In the genomic region with DNA sequence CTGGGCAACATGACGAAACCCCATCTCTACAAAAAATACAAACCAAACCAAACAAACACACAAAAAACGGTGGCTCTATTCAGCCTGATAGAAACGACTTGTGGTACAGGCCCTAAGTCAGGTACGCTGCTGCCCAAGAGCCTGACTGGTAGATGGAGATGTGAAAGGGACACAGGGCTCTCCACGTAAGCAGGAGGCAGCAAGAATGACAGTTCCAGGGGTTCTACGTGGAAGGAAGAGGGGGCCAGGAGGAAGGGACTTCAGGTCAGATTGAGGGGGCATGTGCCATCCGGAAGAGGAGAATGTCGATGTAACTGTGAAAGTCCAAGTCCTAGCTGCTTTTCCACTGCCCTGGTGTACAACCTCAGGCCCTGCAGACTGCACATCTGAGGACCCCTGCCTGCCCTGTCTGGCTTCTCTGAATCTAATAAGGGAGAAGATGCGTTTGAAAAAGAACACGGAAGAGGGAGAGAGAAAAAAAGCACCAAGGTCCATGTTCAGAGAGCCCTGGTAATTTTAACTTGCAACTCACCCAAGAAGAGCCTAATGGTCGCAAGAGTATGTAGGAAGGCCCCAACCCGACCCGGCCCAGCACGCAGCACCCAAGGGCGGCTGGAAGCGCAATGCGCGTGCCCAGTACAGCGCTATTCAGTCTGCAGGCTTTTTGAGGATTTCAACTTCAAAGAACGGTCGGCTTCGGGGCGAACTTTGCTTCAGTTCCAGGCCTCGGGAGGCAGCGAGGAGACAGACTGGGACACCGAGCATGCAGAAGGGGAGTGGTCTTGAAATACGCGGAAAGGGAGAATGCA, we compare ENCODE assay signal across 1 cellular context.
A peak's percentile ranks its signal among the peaks of the same experiment; 100 is the strongest.
TF ChIP-seq lines count a peak whose summit lies in the region.

No MANE protein-coding gene starts in this region.

TF ChIP-seq in K562, 482 proteins besides CTCF, POLR2A, EP300 and RAD21 (continues in another document):
- no peak for TF ChIP-seq FOXJ2 (tag; IDR thresholded peaks at IDR 0.05)
- TF ChIP-seq, protein P1, sequence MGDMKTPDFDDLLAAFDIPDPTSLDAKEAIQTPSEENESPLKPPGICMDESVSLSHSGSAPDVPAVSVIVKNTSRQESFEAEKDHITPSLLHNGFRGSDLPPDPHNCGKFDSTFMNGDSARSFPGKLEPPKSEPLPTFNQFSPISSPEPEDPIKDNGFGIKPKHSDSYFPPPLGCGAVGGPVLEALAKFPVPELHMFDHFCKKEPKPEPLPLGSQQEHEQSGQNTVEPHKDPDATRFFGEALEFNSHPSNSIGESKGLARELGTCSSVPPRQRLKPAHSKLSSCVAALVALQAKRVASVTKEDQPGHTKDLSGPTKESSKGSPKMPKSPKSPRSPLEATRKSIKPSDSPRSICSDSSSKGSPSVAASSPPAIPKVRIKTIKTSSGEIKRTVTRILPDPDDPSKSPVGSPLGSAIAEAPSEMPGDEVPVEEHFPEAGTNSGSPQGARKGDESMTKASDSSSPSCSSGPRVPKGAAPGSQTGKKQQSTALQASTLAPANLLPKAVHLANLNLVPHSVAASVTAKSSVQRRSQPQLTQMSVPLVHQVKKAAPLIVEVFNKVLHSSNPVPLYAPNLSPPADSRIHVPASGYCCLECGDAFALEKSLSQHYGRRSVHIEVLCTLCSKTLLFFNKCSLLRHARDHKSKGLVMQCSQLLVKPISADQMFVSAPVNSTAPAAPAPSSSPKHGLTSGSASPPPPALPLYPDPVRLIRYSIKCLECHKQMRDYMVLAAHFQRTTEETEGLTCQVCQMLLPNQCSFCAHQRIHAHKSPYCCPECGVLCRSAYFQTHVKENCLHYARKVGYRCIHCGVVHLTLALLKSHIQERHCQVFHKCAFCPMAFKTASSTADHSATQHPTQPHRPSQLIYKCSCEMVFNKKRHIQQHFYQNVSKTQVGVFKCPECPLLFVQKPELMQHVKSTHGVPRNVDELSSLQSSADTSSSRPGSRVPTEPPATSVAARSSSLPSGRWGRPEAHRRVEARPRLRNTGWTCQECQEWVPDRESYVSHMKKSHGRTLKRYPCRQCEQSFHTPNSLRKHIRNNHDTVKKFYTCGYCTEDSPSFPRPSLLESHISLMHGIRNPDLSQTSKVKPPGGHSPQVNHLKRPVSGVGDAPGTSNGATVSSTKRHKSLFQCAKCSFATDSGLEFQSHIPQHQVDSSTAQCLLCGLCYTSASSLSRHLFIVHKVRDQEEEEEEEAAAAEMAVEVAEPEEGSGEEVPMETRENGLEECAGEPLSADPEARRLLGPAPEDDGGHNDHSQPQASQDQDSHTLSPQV (IDR thresholded peaks at IDR 0.05): peak; percentile 65
- no peak for TF ChIP-seq SRF (CRISPR knock-in tag; IDR thresholded peaks at IDR 0.05)
- TF ChIP-seq ZNF384 (IDR thresholded peaks at IDR 0.05; ENCODE audit: low read depth, low read length): no peak
- TF ChIP-seq, protein P2, sequence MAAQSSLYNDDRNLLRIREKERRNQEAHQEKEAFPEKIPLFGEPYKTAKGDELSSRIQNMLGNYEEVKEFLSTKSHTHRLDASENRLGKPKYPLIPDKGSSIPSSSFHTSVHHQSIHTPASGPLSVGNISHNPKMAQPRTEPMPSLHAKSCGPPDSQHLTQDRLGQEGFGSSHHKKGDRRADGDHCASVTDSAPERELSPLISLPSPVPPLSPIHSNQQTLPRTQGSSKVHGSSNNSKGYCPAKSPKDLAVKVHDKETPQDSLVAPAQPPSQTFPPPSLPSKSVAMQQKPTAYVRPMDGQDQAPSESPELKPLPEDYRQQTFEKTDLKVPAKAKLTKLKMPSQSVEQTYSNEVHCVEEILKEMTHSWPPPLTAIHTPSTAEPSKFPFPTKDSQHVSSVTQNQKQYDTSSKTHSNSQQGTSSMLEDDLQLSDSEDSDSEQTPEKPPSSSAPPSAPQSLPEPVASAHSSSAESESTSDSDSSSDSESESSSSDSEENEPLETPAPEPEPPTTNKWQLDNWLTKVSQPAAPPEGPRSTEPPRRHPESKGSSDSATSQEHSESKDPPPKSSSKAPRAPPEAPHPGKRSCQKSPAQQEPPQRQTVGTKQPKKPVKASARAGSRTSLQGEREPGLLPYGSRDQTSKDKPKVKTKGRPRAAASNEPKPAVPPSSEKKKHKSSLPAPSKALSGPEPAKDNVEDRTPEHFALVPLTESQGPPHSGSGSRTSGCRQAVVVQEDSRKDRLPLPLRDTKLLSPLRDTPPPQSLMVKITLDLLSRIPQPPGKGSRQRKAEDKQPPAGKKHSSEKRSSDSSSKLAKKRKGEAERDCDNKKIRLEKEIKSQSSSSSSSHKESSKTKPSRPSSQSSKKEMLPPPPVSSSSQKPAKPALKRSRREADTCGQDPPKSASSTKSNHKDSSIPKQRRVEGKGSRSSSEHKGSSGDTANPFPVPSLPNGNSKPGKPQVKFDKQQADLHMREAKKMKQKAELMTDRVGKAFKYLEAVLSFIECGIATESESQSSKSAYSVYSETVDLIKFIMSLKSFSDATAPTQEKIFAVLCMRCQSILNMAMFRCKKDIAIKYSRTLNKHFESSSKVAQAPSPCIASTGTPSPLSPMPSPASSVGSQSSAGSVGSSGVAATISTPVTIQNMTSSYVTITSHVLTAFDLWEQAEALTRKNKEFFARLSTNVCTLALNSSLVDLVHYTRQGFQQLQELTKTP (IDR thresholded peaks at IDR 0.05; ENCODE audit: low read depth in 1 of 2, partially characterized antibody in 2 of 2): no peak
- no peak for TF ChIP-seq NFE2 (IDR thresholded peaks at IDR 0.05; ENCODE audit: low read depth)
- no peak for TF ChIP-seq TCF7L2 (IDR thresholded peaks at IDR 0.05; ENCODE audit: low read depth, low read length)
- TF ChIP-seq SMARCC2 (IDR thresholded peaks at IDR 0.05; ENCODE audit: low read depth): no peak
- TF ChIP-seq KAT7 (CRISPR knock-in tag; IDR thresholded peaks at IDR 0.05; ENCODE audit: borderline replicate concordance): no peak
- TF ChIP-seq PURB (CRISPR knock-in tag; IDR thresholded peaks at IDR 0.05; ENCODE audit: low read depth): no peak
- no peak for TF ChIP-seq CCNT2 (IDR thresholded peaks at IDR 0.05; ENCODE audit: borderline replicate concordance, extremely low read depth, insufficient read length, low read depth, low read length)
- TF ChIP-seq SP1 (CRISPR knock-in tag; IDR thresholded peaks at IDR 0.05): no peak
- TF ChIP-seq ARID2 (IDR thresholded peaks at IDR 0.05): no peak
- no peak for TF ChIP-seq HNRNPH1 (optimal IDR thresholded peaks at IDR 0.05; ENCODE audit: low read depth, low read length)
- no peak for TF ChIP-seq NONO (IDR thresholded peaks at IDR 0.05; ENCODE audit: low read depth in 2 of 2, low read length in 1 of 2)
- TF ChIP-seq, protein P3, sequence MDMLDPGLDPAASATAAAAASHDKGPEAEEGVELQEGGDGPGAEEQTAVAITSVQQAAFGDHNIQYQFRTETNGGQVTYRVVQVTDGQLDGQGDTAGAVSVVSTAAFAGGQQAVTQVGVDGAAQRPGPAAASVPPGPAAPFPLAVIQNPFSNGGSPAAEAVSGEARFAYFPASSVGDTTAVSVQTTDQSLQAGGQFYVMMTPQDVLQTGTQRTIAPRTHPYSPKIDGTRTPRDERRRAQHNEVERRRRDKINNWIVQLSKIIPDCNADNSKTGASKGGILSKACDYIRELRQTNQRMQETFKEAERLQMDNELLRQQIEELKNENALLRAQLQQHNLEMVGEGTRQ (CRISPR knock-in tag; IDR thresholded peaks at IDR 0.05): no peak
- no peak for TF ChIP-seq CREBBP (IDR thresholded peaks at IDR 0.05; ENCODE audit: low read depth, low read length)
- no peak for TF ChIP-seq ETV6 (IDR thresholded peaks at IDR 0.05; ENCODE audit: borderline replicate concordance in 1 of 2, low read depth in 2 of 2, low read length in 1 of 2)
- no peak for TF ChIP-seq ETV6 (CRISPR knock-in tag; IDR thresholded peaks at IDR 0.05; ENCODE audit: borderline replicate concordance)
- TF ChIP-seq TEAD2 (tag; IDR thresholded peaks at IDR 0.05): no peak
- no peak for TF ChIP-seq E2F3 (CRISPR knock-in tag; IDR thresholded peaks at IDR 0.05)
- TF ChIP-seq PTBP1 (IDR thresholded peaks at IDR 0.05; ENCODE audit: low read depth, low read length): no peak
- TF ChIP-seq ZNF644 (tag; IDR thresholded peaks at IDR 0.05; ENCODE audit: low read depth): no peak
- TF ChIP-seq, protein P4, sequence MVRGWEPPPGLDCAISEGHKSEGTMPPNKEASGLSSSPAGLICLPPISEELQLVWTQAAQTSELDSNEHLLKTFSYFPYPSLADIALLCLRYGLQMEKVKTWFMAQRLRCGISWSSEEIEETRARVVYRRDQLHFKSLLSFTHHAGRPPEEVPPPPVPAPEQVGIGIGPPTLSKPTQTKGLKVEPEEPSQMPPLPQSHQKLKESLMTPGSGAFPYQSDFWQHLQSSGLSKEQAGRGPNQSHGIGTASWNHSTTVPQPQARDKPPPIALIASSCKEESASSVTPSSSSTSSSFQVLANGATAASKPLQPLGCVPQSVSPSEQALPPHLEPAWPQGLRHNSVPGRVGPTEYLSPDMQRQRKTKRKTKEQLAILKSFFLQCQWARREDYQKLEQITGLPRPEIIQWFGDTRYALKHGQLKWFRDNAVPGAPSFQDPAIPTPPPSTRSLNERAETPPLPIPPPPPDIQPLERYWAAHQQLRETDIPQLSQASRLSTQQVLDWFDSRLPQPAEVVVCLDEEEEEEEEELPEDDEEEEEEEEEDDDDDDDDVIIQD (CRISPR knock-in tag; IDR thresholded peaks at IDR 0.05): no peak
- TF ChIP-seq FOXP1 (CRISPR knock-in tag; IDR thresholded peaks at IDR 0.05): 0 out of 2 replicates have a peak, but pooled peaks have one; percentile 2
- 0 out of 2 replicates have a peak, but pooled peaks have one; percentile 46 for TF ChIP-seq MEF2D (tag; conservative IDR thresholded peaks at IDR 0.05; ENCODE audit: low read depth)
- TF ChIP-seq, protein P5, sequence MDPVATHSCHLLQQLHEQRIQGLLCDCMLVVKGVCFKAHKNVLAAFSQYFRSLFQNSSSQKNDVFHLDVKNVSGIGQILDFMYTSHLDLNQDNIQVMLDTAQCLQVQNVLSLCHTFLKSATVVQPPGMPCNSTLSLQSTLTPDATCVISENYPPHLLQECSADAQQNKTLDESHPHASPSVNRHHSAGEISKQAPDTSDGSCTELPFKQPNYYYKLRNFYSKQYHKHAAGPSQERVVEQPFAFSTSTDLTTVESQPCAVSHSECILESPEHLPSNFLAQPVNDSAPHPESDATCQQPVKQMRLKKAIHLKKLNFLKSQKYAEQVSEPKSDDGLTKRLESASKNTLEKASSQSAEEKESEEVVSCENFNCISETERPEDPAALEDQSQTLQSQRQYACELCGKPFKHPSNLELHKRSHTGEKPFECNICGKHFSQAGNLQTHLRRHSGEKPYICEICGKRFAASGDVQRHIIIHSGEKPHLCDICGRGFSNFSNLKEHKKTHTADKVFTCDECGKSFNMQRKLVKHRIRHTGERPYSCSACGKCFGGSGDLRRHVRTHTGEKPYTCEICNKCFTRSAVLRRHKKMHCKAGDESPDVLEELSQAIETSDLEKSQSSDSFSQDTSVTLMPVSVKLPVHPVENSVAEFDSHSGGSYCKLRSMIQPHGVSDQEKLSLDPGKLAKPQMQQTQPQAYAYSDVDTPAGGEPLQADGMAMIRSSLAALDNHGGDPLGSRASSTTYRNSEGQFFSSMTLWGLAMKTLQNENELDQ (CRISPR knock-in tag; IDR thresholded peaks at IDR 0.05; ENCODE audit: borderline replicate concordance): no peak
- TF ChIP-seq, protein P6, sequence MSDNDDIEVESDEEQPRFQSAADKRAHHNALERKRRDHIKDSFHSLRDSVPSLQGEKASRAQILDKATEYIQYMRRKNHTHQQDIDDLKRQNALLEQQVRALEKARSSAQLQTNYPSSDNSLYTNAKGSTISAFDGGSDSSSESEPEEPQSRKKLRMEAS (CRISPR knock-in tag; IDR thresholded peaks at IDR 0.05): no peak
- TF ChIP-seq MXI1 (IDR thresholded peaks at IDR 0.05; ENCODE audit: low read depth, low read length): no peak
- no peak for TF ChIP-seq TARDBP (IDR thresholded peaks at IDR 0.05)
- TF ChIP-seq, protein P7, sequence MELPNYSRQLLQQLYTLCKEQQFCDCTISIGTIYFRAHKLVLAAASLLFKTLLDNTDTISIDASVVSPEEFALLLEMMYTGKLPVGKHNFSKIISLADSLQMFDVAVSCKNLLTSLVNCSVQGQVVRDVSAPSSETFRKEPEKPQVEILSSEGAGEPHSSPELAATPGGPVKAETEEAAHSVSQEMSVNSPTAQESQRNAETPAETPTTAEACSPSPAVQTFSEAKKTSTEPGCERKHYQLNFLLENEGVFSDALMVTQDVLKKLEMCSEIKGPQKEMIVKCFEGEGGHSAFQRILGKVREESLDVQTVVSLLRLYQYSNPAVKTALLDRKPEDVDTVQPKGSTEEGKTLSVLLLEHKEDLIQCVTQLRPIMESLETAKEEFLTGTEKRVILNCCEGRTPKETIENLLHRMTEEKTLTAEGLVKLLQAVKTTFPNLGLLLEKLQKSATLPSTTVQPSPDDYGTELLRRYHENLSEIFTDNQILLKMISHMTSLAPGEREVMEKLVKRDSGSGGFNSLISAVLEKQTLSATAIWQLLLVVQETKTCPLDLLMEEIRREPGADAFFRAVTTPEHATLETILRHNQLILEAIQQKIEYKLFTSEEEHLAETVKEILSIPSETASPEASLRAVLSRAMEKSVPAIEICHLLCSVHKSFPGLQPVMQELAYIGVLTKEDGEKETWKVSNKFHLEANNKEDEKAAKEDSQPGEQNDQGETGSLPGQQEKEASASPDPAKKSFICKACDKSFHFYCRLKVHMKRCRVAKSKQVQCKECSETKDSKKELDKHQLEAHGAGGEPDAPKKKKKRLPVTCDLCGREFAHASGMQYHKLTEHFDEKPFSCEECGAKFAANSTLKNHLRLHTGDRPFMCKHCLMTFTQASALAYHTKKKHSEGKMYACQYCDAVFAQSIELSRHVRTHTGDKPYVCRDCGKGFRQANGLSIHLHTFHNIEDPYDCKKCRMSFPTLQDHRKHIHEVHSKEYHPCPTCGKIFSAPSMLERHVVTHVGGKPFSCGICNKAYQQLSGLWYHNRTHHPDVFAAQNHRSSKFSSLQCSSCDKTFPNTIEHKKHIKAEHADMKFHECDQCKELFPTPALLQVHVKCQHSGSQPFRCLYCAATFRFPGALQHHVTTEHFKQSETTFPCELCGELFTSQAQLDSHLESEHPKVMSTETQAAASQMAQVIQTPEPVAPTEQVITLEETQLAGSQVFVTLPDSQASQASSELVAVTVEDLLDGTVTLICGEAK (IDR thresholded peaks at IDR 0.05): 0 out of 2 replicates have a peak, but pooled peaks have one; percentile 38
- TF ChIP-seq, protein P7 (CRISPR knock-in tag; IDR thresholded peaks at IDR 0.05): no peak
- TF ChIP-seq ZNF316 (IDR thresholded peaks at IDR 0.05): no peak
